Comparison of ENCODE assay signal across 22 cellular contexts in genomic region chr1:51689073-51689435, GRCh38.
A peak's percentile ranks its signal among the peaks of the same experiment; 100 is the strongest.
DNase-seq lines count a peak whose midpoint lies in the region; ATAC-seq and TF ChIP-seq lines count a peak whose summit lies in the region.
"Had no signal": no experiment of that assay in that cellular context is flagged by ENCODE, and none has a peak within 500 bp of the region (broad histone marks: within the 10 kb centered on the region; RNA-seq: fewer than 3 reads in every experiment).

No MANE protein-coding gene starts in this region.

- H3K79me2 ChIP-seq in MM.1S (ENCODE audit: low read length): peaks cover 12% of the 10 kb centered on the region; the same call in 1 of the 2 replicates

- H3K9me2 ChIP-seq in MM.1S (replicated peaks; ENCODE audit: insufficient read depth, low read length): no peaks in the 10 kb centered on the region

- no peaks in the 10 kb centered on the region for H3K9me3 Mint-ChIP-seq in activated naive CD8-positive, alpha-beta T cell (ENCODE audit: low read depth)
- H3K9me3 Mint-ChIP-seq in activated naive CD8-positive, alpha-beta T cell treated with anti-CD3 and anti-CD28 coated beads, Interleukin-2, amount 50 U/mL, for 24 hours: no peaks in the 10 kb centered on the region
- H3K9me3 Mint-ChIP-seq: IgD-negative memory B cell had no signal

- peaks cover 11% of the 10 kb centered on the region for H3K4me1 Mint-ChIP-seq in activated naive CD8-positive, alpha-beta T cell (ENCODE audit: low read depth)
- peaks cover 14% of the 10 kb centered on the region for H3K4me1 Mint-ChIP-seq in activated naive CD8-positive, alpha-beta T cell treated with anti-CD3 and anti-CD28 coated beads, Interleukin-2, amount 50 U/mL, for 24 hours

- H3K36me3 Mint-ChIP-seq in activated naive CD8-positive, alpha-beta T cell: no peaks in the 10 kb centered on the region
- no peaks in the 10 kb centered on the region for H3K36me3 Mint-ChIP-seq in activated naive CD8-positive, alpha-beta T cell treated with anti-CD3 and anti-CD28 coated beads, Interleukin-2, amount 50 U/mL, for 24 hours (ENCODE audit: low read depth)
- H3K36me3 Mint-ChIP-seq: IgD-negative memory B cell had no signal

- no peak overlapping the region for H3K9ac ChIP-seq in MM.1S (ENCODE audit: low read length)

- no peak overlapping the region for H3K4me3 Mint-ChIP-seq in activated naive CD8-positive, alpha-beta T cell
- no peak overlapping the region for H3K4me3 Mint-ChIP-seq in activated naive CD8-positive, alpha-beta T cell treated with anti-CD3 and anti-CD28 coated beads, Interleukin-2, amount 50 U/mL, for 24 hours
- H3K4me3 Mint-ChIP-seq: activated CD8-positive, alpha-beta T cell treated with anti-CD3 and anti-CD28 coated beads, Interleukin-2, amount 10 ng/mL, durations not matched to agents 7 days and 5 days; IgD-negative memory B cell had no signal

- 0 out of 2 replicates have a peak, but pooled peaks cover 7% of the 10 kb centered on the region for H3F3A ChIP-seq in MM.1S (ENCODE audit: insufficient read depth, low read length)

- no peak for DNase-seq in activated naive CD8-positive, alpha-beta T cell treated with anti-CD3 and anti-CD28 coated beads, Interleukin-2, amount 50 U/mL, for 24 hours
- DNase-seq in MM.1S (no peak), fibroblast of peridontal ligament (ENCODE audit: extremely low read depth) (peak; percentile 58), gastrocnemius medialis (no peak), G401 (ENCODE audit: low spot score) (no peak), NOMO-1 treated with DMSO at 0.1 percent for 48 hours (lab: John Stamatoyannopoulos, UW; ENCODE audit: unreplicated experiment) (no peak)
- DNase-seq: activated CD8-positive, alpha-beta T cell treated with anti-CD3 and anti-CD28 coated beads, Interleukin-2, amount 10 ng/mL, durations not matched to agents 7 days and 5 days; activated naive CD4-positive, alpha-beta T cell; activated T-cell treated with anti-CD3 and anti-CD28 coated beads, Interleukin-2, amount 50 U/mL, for 1 hour; caudate nucleus; dorsolateral prefrontal cortex; hypothalamus; lower lobe of right lung; NCI-H1436 treated with DMSO at 0.1 percent for 48 hours; NCI-H2171 treated with DMSO at 0.1 percent for 48 hours; NCI-H526; retina; upper lobe of left lung had no signal

- H3K4me3 ChIP-seq in MM.1S (ENCODE audit: low read length) (no peak overlapping the region), gastrocnemius medialis (no peak overlapping the region)
- H3K4me3 ChIP-seq: dorsolateral prefrontal cortex, lower lobe of right lung, upper lobe of left lung had no signal

- peak overlapping the region; percentile 37 for H3K27ac Mint-ChIP-seq in activated naive CD8-positive, alpha-beta T cell
- no peak overlapping the region for H3K27ac Mint-ChIP-seq in activated naive CD8-positive, alpha-beta T cell treated with anti-CD3 and anti-CD28 coated beads, Interleukin-2, amount 50 U/mL, for 24 hours
- H3K27ac Mint-ChIP-seq: activated CD8-positive, alpha-beta T cell treated with anti-CD3 and anti-CD28 coated beads, Interleukin-2, amount 10 ng/mL, durations not matched to agents 7 days and 5 days had no signal

- H3K4me2 ChIP-seq in MM.1S (ENCODE audit: low read depth, low read length): peak overlapping the region; percentile 54

- TF ChIP-seq POLR2A in gastrocnemius medialis (IDR thresholded peaks at IDR 0.05): no peak

- TF ChIP-seq CTCF in MM.1S (IDR thresholded peaks at IDR 0.05; ENCODE audit: low read length): no peak
- no peak for TF ChIP-seq CTCF in gastrocnemius medialis (IDR thresholded peaks at IDR 0.05 in 4 of 5, conservative IDR thresholded peaks at IDR 0.05 in 1 of 5)

- no peak for ATAC-seq in activated naive CD8-positive, alpha-beta T cell treated with anti-CD3 and anti-CD28 coated beads, Interleukin-2, amount 50 U/mL, for 24 hours
- ATAC-seq in gastrocnemius medialis (no peak), GM21381 (IDR thresholded peaks at IDR 0.05; ENCODE audit: unreplicated experiment) (no peak)
- ATAC-seq: activated CD8-positive, alpha-beta T cell treated with anti-CD3 and anti-CD28 coated beads, Interleukin-2, amount 10 ng/mL, durations not matched to agents 7 days and 5 days; lower lobe of right lung had no signal

- in situ Hi-C loops in gastrocnemius medialis (cut with MboI; ENCODE audit: low sequenced_read_pairs in 4 of 4) (no loop called here), G401 (cut with HindIII; ENCODE audit: low sequenced_read_pairs) (no loop called here)

- intact Hi-C loops in gastrocnemius medialis (cut with DNase I; ENCODE audit: low total_unique reads): no loop called here

- no peak overlapping the region for H2AFZ ChIP-seq in MM.1S (ENCODE audit: low read length)

- H3K4me1 ChIP-seq in MM.1S (ENCODE audit: low read length) (peaks cover 19% of the 10 kb centered on the region), gastrocnemius medialis (peaks cover 66 to 80% of the 10 kb centered on the region in 2 donors)

- H3K27ac ChIP-seq in MM.1S (ENCODE audit: low read length) (no peak overlapping the region), gastrocnemius medialis (peak overlapping the region; percentile 21 to 73 (median 55))
- H3K27ac ChIP-seq: HL-60, lower lobe of right lung had no signal

- no peaks in the 10 kb centered on the region for H3K27me3 Mint-ChIP-seq in activated naive CD8-positive, alpha-beta T cell
- H3K27me3 Mint-ChIP-seq in activated naive CD8-positive, alpha-beta T cell treated with anti-CD3 and anti-CD28 coated beads, Interleukin-2, amount 50 U/mL, for 24 hours: no peaks in the 10 kb centered on the region
- H3K27me3 Mint-ChIP-seq: IgD-negative memory B cell had no signal

- H3K36me3 ChIP-seq in MM.1S (replicated peaks; ENCODE audit: insufficient read depth, low read length) (no peaks in the 10 kb centered on the region), gastrocnemius medialis (no peaks in the 10 kb centered on the region)
- H3K36me3 ChIP-seq: lower lobe of right lung, upper lobe of left lung had no signal

- H3K27me3 ChIP-seq in MM.1S (replicated peaks; ENCODE audit: insufficient read depth, low read length) (no peaks in the 10 kb centered on the region), gastrocnemius medialis (no peaks in the 10 kb centered on the region)
- H3K27me3 ChIP-seq: dorsolateral prefrontal cortex, upper lobe of left lung had no signal

- H3K9me3 ChIP-seq in MM.1S (replicated peaks; ENCODE audit: insufficient read depth, low read length): no peaks in the 10 kb centered on the region
- no peaks in the 10 kb centered on the region for H3K9me3 ChIP-seq in gastrocnemius medialis
- H3K9me3 ChIP-seq: lower lobe of right lung, upper lobe of left lung had no signal

- H4K20me1 ChIP-seq in MM.1S (ENCODE audit: insufficient read depth, low read length): no peaks in the 10 kb centered on the region
